In the genomic region with DNA sequence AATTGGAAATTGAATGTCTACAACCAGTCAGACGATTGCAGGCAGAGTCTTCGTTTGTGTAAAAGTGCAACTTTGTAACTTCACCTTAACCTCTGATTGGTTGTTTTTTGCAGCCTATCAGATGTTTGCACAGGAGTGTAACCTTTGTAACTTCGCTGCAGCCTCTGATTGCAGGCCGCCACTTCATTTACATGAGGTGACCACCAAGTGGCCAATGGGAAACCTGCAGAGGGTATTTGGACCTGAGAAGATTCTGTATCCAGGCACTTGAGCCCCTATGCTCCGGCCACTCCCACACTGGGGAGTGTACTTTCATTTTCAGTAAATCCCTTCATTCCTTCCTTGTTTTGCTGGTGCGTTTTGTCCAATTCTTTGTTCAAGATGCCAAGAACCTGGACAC, we compare ENCODE assay signal across 27 cellular contexts.
A peak's percentile ranks its signal among the peaks of the same experiment; 100 is the strongest.
DNase-seq lines count a peak whose midpoint lies in the region; ATAC-seq and TF ChIP-seq lines count a peak whose summit lies in the region.
"Had no signal": no experiment of that assay in that cellular context is flagged by ENCODE, and none has a peak within 500 bp of the region (broad histone marks: within the 10 kb centered on the region; RNA-seq: fewer than 3 reads in every experiment).

No MANE protein-coding gene starts in this region.

- H3K27me3 ChIP-seq in HCT116 (ENCODE audit: insufficient read depth, low read length), result no peaks in the 10 kb centered on the region
- no peaks in the 10 kb centered on the region for H3K27me3 ChIP-seq in Peyer's patch
- H3K27me3 ChIP-seq in hepatocyte, result no peaks in the 10 kb centered on the region
- H3K27me3 ChIP-seq: adrenal gland, esophagus squamous epithelium had no signal

- H3K4me3 ChIP-seq in HCT116 (replicated peaks in 1 of 2; ENCODE audit: low read depth in 1 of 2, low read length in 2 of 2) (no peak overlapping the region), choroid plexus epithelial cell (ENCODE audit: low read depth, low read length) (no peak overlapping the region), Peyer's patch (no peak overlapping the region), hepatocyte (no peak overlapping the region)
- H3K4me3 ChIP-seq: adrenal gland, esophagus squamous epithelium, lung had no signal

- RAD21 ChIA-PET in HCT116 (lab: Charles Lee; ENCODE audit: low non-redundant PET in 1 of 2, low total read pairs in 2 of 2, uncharacterized antibody in 2 of 2, unreplicated experiment in 2 of 2), result no interaction called here

- intact Hi-C loops in HCT116 (cut with micrococcal nuclease), result no loop called here

- H3K79me2 ChIP-seq in HCT116 (ENCODE audit: insufficient read depth, low read length), result no peaks in the 10 kb centered on the region
- no peaks in the 10 kb centered on the region for H3K79me2 ChIP-seq in hepatocyte

- no peaks in the 10 kb centered on the region for H3K4me1 ChIP-seq in HCT116 (ENCODE audit: control insufficient read depth in 1 of 2, insufficient read depth in 2 of 2, low read length in 2 of 2)
- H3K4me1 ChIP-seq in Peyer's patch, result no peaks in the 10 kb centered on the region
- H3K4me1 ChIP-seq in hepatocyte (ENCODE audit: insufficient read depth), result no peaks in the 10 kb centered on the region
- H3K4me1 ChIP-seq: adrenal gland, esophagus squamous epithelium had no signal

- H3K4me3 Mint-ChIP-seq in osteocyte (ENCODE audit: unreplicated experiment), result no peak overlapping the region
- H3K4me3 Mint-ChIP-seq: CD4-positive, CD25-positive, alpha-beta regulatory T cell; immature natural killer cell had no signal

- peak; percentile 34; the same call in 1 of the 2 replicates for ATAC-seq in HCT116

- POLR2A ChIA-PET in HCT116 (lab: Charles Lee), result no interaction called here

- peak; percentile 38 for DNase-seq in A172 (ENCODE audit: low spot score)
- no peak for DNase-seq in HCT116 (ENCODE audit: low read depth, low spot score)
- peak; percentile 13 for DNase-seq in choroid plexus epithelial cell (ENCODE audit: low read depth)
- DNase-seq in osteocyte (ENCODE audit: extremely low spot score, unreplicated experiment), result no peak
- DNase-seq in stimulated activated naive CD4-positive, alpha-beta T cell treated with Interleukin-2 at 50 U/mL for 16 hours (lab: John Stamatoyannopoulos, UW), result no peak
- no peak for DNase-seq in Peyer's patch
- no peak for DNase-seq in NCI-H446 treated with DMSO at 0.1 percent for 48 hours (lab: John Stamatoyannopoulos, UW)
- DNase-seq in hepatocyte (ENCODE audit: low spot score), result no peak
- DNase-seq: activated CD4-positive, alpha-beta T cell treated with anti-CD3 and anti-CD28 coated beads, Interleukin-2, amount 50 U/mL, for 4 hours; activated gamma-delta T cell treated with Interleukin-2 at 50 U/mL for 16 hours; adrenal gland; CD4-positive, CD25-positive, alpha-beta regulatory T cell; central memory CD4-positive, alpha-beta T cell; DMS79; effector CD8-positive, alpha-beta T cell; esophagus squamous epithelium; glutamatergic neuron; immature natural killer cell; KBM-7; NCI-H1105; NCI-H524; occipital lobe; SHP77 treated with DMSO at 0.1 percent for 48 hours; stimulated activated CD4-positive, alpha-beta T cell treated with anti-CD3 and anti-CD28 coated beads, Interleukin-4, amount 100 ng/mL, for 1 hour; T-helper 2 cell; WERI-Rb-1 had no signal

- H3K9me2 ChIP-seq in HCT116 (ENCODE audit: insufficient read depth) (no peaks in the 10 kb centered on the region), hepatocyte (replicated peaks; ENCODE audit: insufficient read depth) (no peaks in the 10 kb centered on the region)

- H2AFZ ChIP-seq in HCT116 (ENCODE audit: low read depth, low read length, poor library complexity, severe bottlenecking) (no peak overlapping the region), hepatocyte (no peak overlapping the region)

- WGBS in hepatocyte (ENCODE audit: low lambda C conversion rate, missing lambda C conversion rate), result 92% methylated on average over 6 of the region's 6 CpGs

- no peaks in the 10 kb centered on the region; a peak in 1 of 4 replicates for H3K9me3 ChIP-seq in HCT116 (ENCODE audit: control insufficient read depth in 1 of 2, insufficient read depth in 1 of 2, low read depth in 1 of 2, low read length in 2 of 2)
- H3K9me3 ChIP-seq in Peyer's patch, result peaks cover 0 to 8% (median 0%) of the 10 kb centered on the region in 4 donors
- H3K9me3 ChIP-seq in hepatocyte (ENCODE audit: low read depth), result peaks cover 11% of the 10 kb centered on the region

- BruUV-seq in HCT116 (replicated peaks; lab: Mats Ljungman, UMichigan), result no TSS peak

- TF ChIP-seq POLR2A in HCT116 (IDR thresholded peaks at IDR 0.05; ENCODE audit: borderline replicate concordance, extremely low read depth, insufficient read depth, insufficient read length) (no peak), Peyer's patch (IDR thresholded peaks at IDR 0.05) (no peak)

- CTCF ChIA-PET in HCT116 (lab: Charles Lee), result no interaction called here

- H3K27ac ChIP-seq in HCT116 (ENCODE audit: low read depth, low read length) (no peak overlapping the region), Peyer's patch (no peak overlapping the region), hepatocyte (no peak overlapping the region)
- H3K27ac ChIP-seq: adrenal gland, esophagus squamous epithelium, WERI-Rb-1 had no signal

- H4K20me1 ChIP-seq in HCT116 (ENCODE audit: insufficient read depth), result no peaks in the 10 kb centered on the region
- H4K20me1 ChIP-seq in hepatocyte (ENCODE audit: insufficient read depth, poor library complexity, severe bottlenecking), result no peaks in the 10 kb centered on the region

- no peak for TF ChIP-seq RAD21 in HCT116 (IDR thresholded peaks at IDR 0.05; ENCODE audit: low read depth)

- no peaks in the 10 kb centered on the region for H3K27me3 Mint-ChIP-seq in osteocyte (ENCODE audit: unreplicated experiment)

- H3K36me3 ChIP-seq in HCT116 (ENCODE audit: control insufficient read depth in 1 of 2, insufficient read depth in 2 of 2, low read length in 2 of 2) (no peaks in the 10 kb centered on the region), Peyer's patch (no peaks in the 10 kb centered on the region), hepatocyte (replicated peaks; ENCODE audit: insufficient read depth, low read depth) (no peaks in the 10 kb centered on the region)
- H3K36me3 ChIP-seq: adrenal gland, esophagus squamous epithelium, WERI-Rb-1 had no signal

- TF ChIP-seq CTCF in HCT116 (IDR thresholded peaks at IDR 0.05 in 2 of 3, conservative IDR thresholded peaks at IDR 0.05 in 1 of 3; ENCODE audit: borderline replicate concordance in 1 of 3, insufficient read depth in 1 of 3, low read depth in 2 of 3, low read length in 2 of 3), result no peak
- no peak for TF ChIP-seq CTCF in choroid plexus epithelial cell (conservative IDR thresholded peaks at IDR 0.05; ENCODE audit: low read depth, low read length)
- TF ChIP-seq CTCF in osteocyte (IDR thresholded peaks at IDR 0.05), result no peak
- no peak for TF ChIP-seq CTCF in Peyer's patch (IDR thresholded peaks at IDR 0.05)
- no peak for TF ChIP-seq CTCF in hepatocyte (IDR thresholded peaks at IDR 0.05; ENCODE audit: poor library complexity)

- peaks cover 2% of the 10 kb centered on the region for H3K36me3 Mint-ChIP-seq in osteocyte (ENCODE audit: unreplicated experiment)
- H3K36me3 Mint-ChIP-seq: CD4-positive, CD25-positive, alpha-beta regulatory T cell; immature natural killer cell had no signal

- peak overlapping the region; percentile 36 for H3K27ac Mint-ChIP-seq in osteocyte (ENCODE audit: unreplicated experiment)
- H3K27ac Mint-ChIP-seq: CD4-positive, CD25-positive, alpha-beta regulatory T cell; immature natural killer cell had no signal

- no peak overlapping the region for H3K9ac ChIP-seq in HCT116 (ENCODE audit: low read length)

- H3K4me2 ChIP-seq in HCT116 (ENCODE audit: low read length) (no peak overlapping the region), hepatocyte (no peak overlapping the region)

- H3K4me1 Mint-ChIP-seq in osteocyte (ENCODE audit: unreplicated experiment), result peaks cover 37% of the 10 kb centered on the region
- H3K4me1 Mint-ChIP-seq: CD4-positive, CD25-positive, alpha-beta regulatory T cell; immature natural killer cell had no signal

- H3K9me3 Mint-ChIP-seq in osteocyte (ENCODE audit: unreplicated experiment), result peaks cover 16% of the 10 kb centered on the region

TF ChIP-seq in HCT116, 20 proteins besides CTCF, POLR2A, EP300 and RAD21:
- TF ChIP-seq ZNF274 (IDR thresholded peaks at IDR 0.05; ENCODE audit: low read depth, low read length), result no peak
- no peak for TF ChIP-seq ZFX (IDR thresholded peaks at IDR 0.05)
- no peak for TF ChIP-seq POLR2AphosphoS5 (IDR thresholded peaks at IDR 0.05; ENCODE audit: low read depth, low read length)
- no peak for TF ChIP-seq SP1 (IDR thresholded peaks at IDR 0.05; ENCODE audit: low read depth)
- TF ChIP-seq, protein P1, sequence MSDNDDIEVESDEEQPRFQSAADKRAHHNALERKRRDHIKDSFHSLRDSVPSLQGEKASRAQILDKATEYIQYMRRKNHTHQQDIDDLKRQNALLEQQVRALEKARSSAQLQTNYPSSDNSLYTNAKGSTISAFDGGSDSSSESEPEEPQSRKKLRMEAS (IDR thresholded peaks at IDR 0.05), result no peak
- TF ChIP-seq JUND (IDR thresholded peaks at IDR 0.05), result no peak
- no peak for TF ChIP-seq EZH2 (IDR thresholded peaks at IDR 0.05)

Comparison
In these comparisons a context has a peak if more than half of its experiments do, and no peak if none do; other contexts are left out.
1. DNase-seq: peak in A172 (single experiment) and choroid plexus epithelial cell (single experiment); none in HCT116 (single experiment), osteocyte (single experiment), stimulated activated naive CD4-positive, alpha-beta T cell treated with Interleukin-2 at 50 U/mL for 16 hours (single experiment), Peyer's patch (0 of 3), NCI-H446 treated with DMSO at 0.1 percent for 48 hours (single experiment) and hepatocyte (single experiment).